Comparison of ENCODE assay signal across 10 cellular contexts in genomic region chr14:71324767-71325272, GRCh38. TPM values are rescaled to one million over a fixed set of nuclear protein-coding genes. Genes with fewer than 3 reads are reported as not detected.
DNase-seq lines count a peak whose midpoint lies in the region; ATAC-seq and TF ChIP-seq lines count a peak whose summit lies in the region.
"Had no signal": no experiment of that assay in that cellular context is flagged by ENCODE, and none has a peak within 500 bp of the region (broad histone marks: within the 10 kb centered on the region; RNA-seq: fewer than 3 reads in every experiment).

No MANE protein-coding gene starts in this region.

- peak; percentile 20 for TF ChIP-seq POLR2A in right lobe of liver (IDR thresholded peaks at IDR 0.05)

- peak; percentile 28 for ATAC-seq in activated T-helper 17 cell treated with anti-CD3 and anti-CD28 coated beads, Interleukin-2, amount 50 U/mL, for 72 hours (replicated peaks)
- ATAC-seq in right lobe of liver (no peak), GM21737 (IDR thresholded peaks at IDR 0.05; ENCODE audit: unreplicated experiment) (no peak), GM21825 (IDR thresholded peaks at IDR 0.05; ENCODE audit: unreplicated experiment) (no peak)
- no peak for ATAC-seq in activated CD4-positive, CD25-positive, alpha-beta regulatory T cell treated with anti-CD3 and anti-CD28 coated beads, Interleukin-2, amount 50 U/mL, for 24 hours

- H3K4me3 ChIP-seq in HUES6 (ENCODE audit: low read depth, low read length): peak overlapping the region; percentile 15
- H3K4me3 ChIP-seq in right lobe of liver: no peak overlapping the region
- H3K4me3 ChIP-seq: lung, thyroid gland had no signal

- intact Hi-C loops in Calu3 (cut with micrococcal nuclease; ENCODE audit: unreplicated experiment): loop anchor here (5.0 to 10.0 kb wide), 4 partner anchors 180 to 530 kb away; no protein-coding TSS in a partner anchor
- intact Hi-C loops in right lobe of liver (cut with DNase I): no loop called here

- H3K9ac ChIP-seq in HUES6 (ENCODE audit: low read length): no peak overlapping the region

- H3K9me3 ChIP-seq in HUES6 (ENCODE audit: control insufficient read depth, insufficient read depth, low read depth, low read length): peaks cover 4% of the 10 kb centered on the region; the same call in 1 of the 2 replicates
- H3K9me3 ChIP-seq in right lobe of liver: no peaks in the 10 kb centered on the region
- H3K9me3 ChIP-seq: thyroid gland had no signal

- peak; percentile 43 for DNase-seq in Calu3
- DNase-seq in right lobe of liver: no peak
- DNase-seq in AG08395 (ENCODE audit: low spot score): no peak
- DNase-seq: thyroid gland had no signal

- peaks cover 21% of the 10 kb centered on the region for H3K4me1 Mint-ChIP-seq in Calu3 (ENCODE audit: low read depth, unreplicated experiment)
- H3K4me1 Mint-ChIP-seq in activated T-helper 17 cell treated with anti-CD3 and anti-CD28 coated beads, Interleukin-2, amount 50 U/mL, for 72 hours: peaks cover 53% of the 10 kb centered on the region

- H3K27ac Mint-ChIP-seq in Calu3 (ENCODE audit: unreplicated experiment): no peak overlapping the region
- peak overlapping the region; percentile 71 for H3K27ac Mint-ChIP-seq in activated T-helper 17 cell treated with anti-CD3 and anti-CD28 coated beads, Interleukin-2, amount 50 U/mL, for 72 hours

- peaks cover 37% of the 10 kb centered on the region for H3K4me1 ChIP-seq in HUES6 (ENCODE audit: control insufficient read depth, insufficient read depth, low read length)
- H3K4me1 ChIP-seq in right lobe of liver: peaks cover 0 to 42% (median 13%) of the 10 kb centered on the region in 4 donors

- BruUV-seq in Calu3 (replicated peaks; lab: Mats Ljungman, UMichigan): no TSS peak

- H3K36me3 ChIP-seq in HUES6 (ENCODE audit: control insufficient read depth, insufficient read depth, low read length): no peaks in the 10 kb centered on the region
- no peaks in the 10 kb centered on the region for H3K36me3 ChIP-seq in right lobe of liver
- H3K36me3 ChIP-seq: thyroid gland had no signal

- CTCF ChIA-PET in Calu3 (lab: Charles Lee): interaction anchor here (0.6 to 1.2 kb wide), 4 partner anchors 15 to 207 kb away, joined by 3 read pairs; no protein-coding TSS in a partner anchor

- H3K27me3 Mint-ChIP-seq in Calu3 (ENCODE audit: unreplicated experiment): no peaks in the 10 kb centered on the region
- H3K27me3 Mint-ChIP-seq in activated T-helper 17 cell treated with anti-CD3 and anti-CD28 coated beads, Interleukin-2, amount 50 U/mL, for 72 hours: no peaks in the 10 kb centered on the region

- peaks cover 23% of the 10 kb centered on the region for H3K36me3 Mint-ChIP-seq in Calu3 (ENCODE audit: insufficient read depth, unreplicated experiment)
- H3K36me3 Mint-ChIP-seq in activated T-helper 17 cell treated with anti-CD3 and anti-CD28 coated beads, Interleukin-2, amount 50 U/mL, for 72 hours (ENCODE audit: low read depth): peaks cover 12% of the 10 kb centered on the region

- H3K9me3 Mint-ChIP-seq in Calu3 (ENCODE audit: low read depth, unreplicated experiment): no peaks in the 10 kb centered on the region
- no peaks in the 10 kb centered on the region for H3K9me3 Mint-ChIP-seq in activated T-helper 17 cell treated with anti-CD3 and anti-CD28 coated beads, Interleukin-2, amount 50 U/mL, for 72 hours

- H3K27ac ChIP-seq in HUES6 (ENCODE audit: low read depth, low read length) (no peak overlapping the region), right lobe of liver (no peak overlapping the region)
- H3K27ac ChIP-seq: thyroid gland had no signal

- no peaks in the 10 kb centered on the region for H3K27me3 ChIP-seq in HUES6 (ENCODE audit: control insufficient read depth, insufficient read depth, low read length)
- H3K27me3 ChIP-seq in right lobe of liver: no peaks in the 10 kb centered on the region
- H3K27me3 ChIP-seq: thyroid gland had no signal

- TF ChIP-seq CTCF in Calu3 (IDR thresholded peaks at IDR 0.05; ENCODE audit: unreplicated experiment) (no peak), right lobe of liver (IDR thresholded peaks at IDR 0.05) (no peak)

- 30% methylated on average over 6 of the region's 6 CpGs for WGBS in right lobe of liver (ENCODE audit: insufficient coverage, low coverage, low lambda C conversion rate, missing lambda C conversion rate)

- H3K4me3 Mint-ChIP-seq in Calu3 (ENCODE audit: low read depth, unreplicated experiment): no peak overlapping the region
- H3K4me3 Mint-ChIP-seq in activated T-helper 17 cell treated with anti-CD3 and anti-CD28 coated beads, Interleukin-2, amount 50 U/mL, for 72 hours: peak overlapping the region; percentile 61

RNA-seq across cellular contexts. Expression of gene SIPA1L1, which starts 4.5 kb away (rescaled TPM):
- 36.5 and 45.9 TPM in 2 replicates for total RNA-seq in Calu3 (2022)
- 10 to 100 TPM; 43.3 to 51.9 TPM for total RNA-seq in activated T-helper 17 cell treated with anti-CD3 and anti-CD28 coated beads, Interleukin-2, amount 50 U/mL, for 72 hours
- total RNA-seq in right lobe of liver: 10 to 100 TPM; 25.7 to 30.8 (median 28.6) TPM
